In the genomic region with DNA sequence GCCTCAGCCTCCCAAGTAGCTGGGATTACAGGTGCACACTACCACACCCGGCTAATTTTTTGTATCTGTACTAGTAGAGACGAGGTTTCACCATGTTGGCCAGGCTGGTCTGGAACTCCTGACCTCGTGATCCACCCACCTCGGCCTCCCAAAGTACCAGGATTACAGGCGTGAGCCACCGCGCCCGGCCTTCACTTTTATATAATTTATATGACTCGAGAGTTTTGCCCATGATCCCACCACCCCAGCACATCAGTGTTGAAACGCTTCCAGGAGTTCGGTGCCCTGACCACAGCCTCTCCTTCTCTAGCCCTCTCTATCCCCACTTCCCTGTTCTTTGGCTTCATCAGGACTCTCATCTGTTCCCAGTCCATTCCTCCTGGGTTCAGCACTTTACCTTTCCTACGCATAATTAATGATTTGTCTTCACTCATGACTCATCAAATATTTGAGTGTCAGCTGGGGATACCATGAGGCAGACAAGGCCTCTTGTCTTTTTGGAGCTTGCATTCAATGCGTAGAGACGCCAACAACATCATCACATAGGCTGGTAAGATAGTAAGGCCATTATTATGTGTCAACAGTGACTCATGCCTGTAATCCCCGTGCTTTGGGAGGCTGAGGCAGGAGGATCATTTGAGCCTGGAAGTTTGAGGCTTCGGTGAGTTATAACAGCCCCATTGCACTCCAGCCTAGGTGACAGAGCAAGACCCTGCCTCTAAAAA, we compare ENCODE assay signal across 8 cellular contexts. TPM values are rescaled to one million over a fixed set of nuclear protein-coding genes. Genes with fewer than 3 reads are reported as not detected.
DNase-seq lines count a peak whose midpoint lies in the region; ATAC-seq and TF ChIP-seq lines count a peak whose summit lies in the region.

No MANE protein-coding gene starts in this region.

- H4K20me1 ChIP-seq in OCI-LY3 (ENCODE audit: insufficient read depth, low read length) = no peaks in the 10 kb centered on the region

- H3K9ac ChIP-seq in OCI-LY3 (ENCODE audit: low read length) (no peak overlapping the region), colonic mucosa (ENCODE audit: low read depth in 2 of 2, low read length in 2 of 2) (peak overlapping the region in 1 of 2 donors; percentile 34)

- H3K27ac ChIP-seq in OCI-LY3 (ENCODE audit: low read length) (no peak overlapping the region), colonic mucosa (peak overlapping the region; percentile 93)

- DNase-seq in EL (peak; percentile 59), colonic mucosa (no peak), COR-L47 (lab: John Stamatoyannopoulos, UW) (no peak), iPS-NIHi7 (ENCODE audit: extremely low spot score) (no peak)

- H3K4me3 ChIP-seq in OCI-LY3 (ENCODE audit: low read length) (peak overlapping the region; percentile 74), colonic mucosa (peak overlapping the region; percentile 76), neuron (ENCODE audit: low read length) (peak overlapping the region; percentile 99)

- intact Hi-C loops in colonic mucosa (cut with DNase I) = no loop called here

- TF ChIP-seq CTCF in OCI-LY3 (IDR thresholded peaks at IDR 0.05; ENCODE audit: low read depth, low read length) (no peak), colonic mucosa (IDR thresholded peaks at IDR 0.05) (no peak)

- ATAC-seq in GM18868 (IDR thresholded peaks at IDR 0.05; ENCODE audit: unreplicated experiment) (no peak), GM21526 (IDR thresholded peaks at IDR 0.05; ENCODE audit: low FRiP score, unreplicated experiment) (no peak)

- H3K36me3 ChIP-seq in OCI-LY3 (replicated peaks; ENCODE audit: low read depth, low read length) = peaks cover 4% of the 10 kb centered on the region
- no peaks in the 10 kb centered on the region for H3K36me3 ChIP-seq in colonic mucosa
- peaks cover 27% of the 10 kb centered on the region for H3K36me3 ChIP-seq in neuron (ENCODE audit: insufficient read depth, low read length)

- H3K27me3 ChIP-seq in OCI-LY3 (ENCODE audit: low read depth, low read length) = no peaks in the 10 kb centered on the region
- no peaks in the 10 kb centered on the region for H3K27me3 ChIP-seq in colonic mucosa
- H3K27me3 ChIP-seq in neuron (ENCODE audit: insufficient read depth, low read length) = no peaks in the 10 kb centered on the region

- H3K4me1 ChIP-seq in OCI-LY3 (ENCODE audit: low read length) (peaks cover 23% of the 10 kb centered on the region), colonic mucosa (peaks cover 4% of the 10 kb centered on the region), neuron (ENCODE audit: insufficient read depth, low read length) (peaks cover 10% of the 10 kb centered on the region)

- H3K9me3 ChIP-seq in OCI-LY3 (ENCODE audit: insufficient read depth, low read length) (no peaks in the 10 kb centered on the region), colonic mucosa (no peaks in the 10 kb centered on the region), neuron (ENCODE audit: low read length) (no peaks in the 10 kb centered on the region)

- H3K4me2 ChIP-seq in OCI-LY3 (ENCODE audit: low read length) = peak overlapping the region; percentile 98

- H3K79me2 ChIP-seq in OCI-LY3 (ENCODE audit: low read length) = peaks cover 13% of the 10 kb centered on the region

- H2AFZ ChIP-seq in OCI-LY3 (ENCODE audit: low read depth, low read length) (no peak overlapping the region), neuron (ENCODE audit: low read depth, low read length) (no peak overlapping the region)

RNA-seq across cellular contexts. Expression of gene PMF1, which starts 1.4 kb away (rescaled TPM):
- 10 to 100 TPM; 44.4 to 49.4 TPM for total RNA-seq in colonic mucosa

RNA-seq across cellular contexts. Expression of gene SLC25A44, which starts 20.3 kb away (rescaled TPM):
- total RNA-seq in colonic mucosa = 10 to 100 TPM; 23.6 to 26.8 TPM

RNA-seq across cellular contexts. Expression of gene BGLAP, which starts 27.8 kb away (rescaled TPM):
- total RNA-seq in colonic mucosa = 1 to 10 TPM; 1.2 to 2.2 TPM

RNA-seq across cellular contexts. Expression of gene PAQR6, which starts 33.7 kb away (rescaled TPM):
- total RNA-seq in colonic mucosa = 1 to 10 TPM; 1.1 to 2.9 TPM
